8 cellular contexts compared by ENCODE assay signal in the genomic region with DNA sequence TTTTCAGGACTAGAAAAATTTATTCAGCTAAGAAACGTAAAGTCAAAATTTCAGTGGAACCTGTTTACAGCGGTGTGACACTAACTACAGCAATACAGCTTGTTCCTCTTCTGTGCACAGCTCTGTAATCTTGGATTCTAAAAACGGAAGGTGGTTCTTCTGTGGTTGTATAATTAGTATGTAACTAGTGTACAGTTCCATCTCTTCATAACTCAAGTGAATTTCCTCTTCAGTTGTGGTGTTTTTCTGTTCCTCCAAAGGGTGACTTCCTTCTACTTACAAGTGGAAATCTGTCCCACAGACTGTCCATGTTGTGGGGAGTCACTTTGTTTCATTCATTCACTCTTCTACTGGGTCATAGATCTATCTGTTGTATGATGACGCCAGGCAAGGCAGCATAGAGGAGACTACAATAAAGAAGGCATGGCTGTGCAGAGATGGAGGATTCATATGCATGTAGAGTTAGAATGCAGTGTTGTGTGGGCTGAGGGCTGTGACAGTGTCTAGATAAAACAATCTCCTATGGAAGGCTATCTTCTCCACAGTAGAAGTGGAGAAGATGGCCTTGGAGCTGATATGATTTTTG. TPM values are rescaled to one million over a fixed set of nuclear protein-coding genes. Genes with fewer than 3 reads are reported as not detected.
A peak's percentile ranks its signal among the peaks of the same experiment; 100 is the strongest.
DNase-seq lines count a peak whose midpoint lies in the region; ATAC-seq and TF ChIP-seq lines count a peak whose summit lies in the region.

No MANE protein-coding gene starts in this region.

- peaks cover 57% of the 10 kb centered on the region for H3K36me3 Mint-ChIP-seq in activated CD4-positive, alpha-beta memory T cell treated with anti-CD3 and anti-CD28 coated beads, Interleukin-2, amount 10 ng/mL, durations not matched to agents 7 days and 5 days (ENCODE audit: low read depth)
- no peaks in the 10 kb centered on the region for H3K36me3 Mint-ChIP-seq in chondrocyte (ENCODE audit: low read depth)

- ATAC-seq in GM21360 (IDR thresholded peaks at IDR 0.05; ENCODE audit: unreplicated experiment), result peak; percentile 59
- ATAC-seq in HG03378 (IDR thresholded peaks at IDR 0.05; ENCODE audit: unreplicated experiment), result peak; percentile 85

- H3K9me3 Mint-ChIP-seq in activated CD4-positive, alpha-beta memory T cell treated with anti-CD3 and anti-CD28 coated beads, Interleukin-2, amount 10 ng/mL, durations not matched to agents 7 days and 5 days, result no peaks in the 10 kb centered on the region
- no peaks in the 10 kb centered on the region for H3K9me3 Mint-ChIP-seq in chondrocyte (ENCODE audit: low read depth)

- POLR2A ChIA-PET in activated CD4-positive, alpha-beta memory T cell treated with anti-CD3 and anti-CD28 coated beads, Interleukin-2, amount 10 ng/mL, durations not matched to agents 7 days and 5 days (lab: Charles Lee), result interaction anchor here (0.7 to 1.8 kb wide), 3 partner anchors 9 to 125 kb away, joined by 3 to 7 read pairs (median 4); a partner anchor contains a TSS

- CTCF ChIA-PET in activated CD4-positive, alpha-beta memory T cell treated with anti-CD3 and anti-CD28 coated beads, Interleukin-2, amount 10 ng/mL, durations not matched to agents 7 days and 5 days (lab: Charles Lee), result interaction anchor here (1.3 kb wide), 2 partner anchors 10 to 14 kb away, joined by 3 to 6 read pairs; no protein-coding TSS in a partner anchor

- H3K4me1 Mint-ChIP-seq in activated CD4-positive, alpha-beta memory T cell treated with anti-CD3 and anti-CD28 coated beads, Interleukin-2, amount 10 ng/mL, durations not matched to agents 7 days and 5 days, result peaks cover 75% of the 10 kb centered on the region
- H3K4me1 Mint-ChIP-seq in chondrocyte (ENCODE audit: low read depth), result no peaks in the 10 kb centered on the region

- intact Hi-C loops in posterior vena cava (cut with DNase I), result no loop called here

- no peaks in the 10 kb centered on the region for H3K9me3 ChIP-seq in BE2C

- H3K4me1 ChIP-seq in BE2C, result no peaks in the 10 kb centered on the region

- H3K4me3 Mint-ChIP-seq in activated CD4-positive, alpha-beta memory T cell treated with anti-CD3 and anti-CD28 coated beads, Interleukin-2, amount 10 ng/mL, durations not matched to agents 7 days and 5 days, result no peak overlapping the region
- no peak overlapping the region for H3K4me3 Mint-ChIP-seq in chondrocyte (ENCODE audit: unreplicated experiment)

- TF ChIP-seq CTCF in BE2C (IDR thresholded peaks at IDR 0.05; ENCODE audit: low read depth, low read length) (no peak), chondrocyte (IDR thresholded peaks at IDR 0.05) (no peak)

- H3K4me3 ChIP-seq in GM08714 (ENCODE audit: low read length) (peak overlapping the region; percentile 56; the same call in 1 of the 2 replicates), BE2C (ENCODE audit: low read depth, low read length) (no peak overlapping the region)

- DNase-seq in activated CD4-positive, alpha-beta memory T cell treated with anti-CD3 and anti-CD28 coated beads, Interleukin-2, amount 10 ng/mL, durations not matched to agents 7 days and 5 days, result no peak
- no peak for DNase-seq in BE2C
- no peak for DNase-seq in posterior vena cava (ENCODE audit: low spot score)
- DNase-seq in C1 segment of cervical spinal cord (lab: John Stamatoyannopoulos, UW), result no peak
- no peak for DNase-seq in chondrocyte (ENCODE audit: low spot score)

- peak overlapping the region; percentile 36 for H3K27ac Mint-ChIP-seq in activated CD4-positive, alpha-beta memory T cell treated with anti-CD3 and anti-CD28 coated beads, Interleukin-2, amount 10 ng/mL, durations not matched to agents 7 days and 5 days
- no peak overlapping the region for H3K27ac Mint-ChIP-seq in chondrocyte (ENCODE audit: unreplicated experiment)

- no peaks in the 10 kb centered on the region for H3K36me3 ChIP-seq in BE2C

- H3K27me3 Mint-ChIP-seq in activated CD4-positive, alpha-beta memory T cell treated with anti-CD3 and anti-CD28 coated beads, Interleukin-2, amount 10 ng/mL, durations not matched to agents 7 days and 5 days, result no peaks in the 10 kb centered on the region
- H3K27me3 Mint-ChIP-seq in chondrocyte (ENCODE audit: low read depth), result peaks cover 23% of the 10 kb centered on the region

- H3K27me3 ChIP-seq in BE2C, result peaks cover 13% of the 10 kb centered on the region; the same call in 1 of the 2 replicates

RNA-seq across cellular contexts. Expression of a gene that starts 5.4 kb away (rescaled TPM):
- 10 to 100 TPM; 35.8 to 39.4 TPM for total RNA-seq in activated CD4-positive, alpha-beta memory T cell treated with anti-CD3 and anti-CD28 coated beads, Interleukin-2, amount 10 ng/mL, durations not matched to agents 7 days and 5 days
- 0.40 TPM for polyA plus RNA-seq in BE2C (2012; ENCODE audit: insufficient read depth, insufficient read length, low read depth)
- total RNA-seq in posterior vena cava, result 1 to 10 TPM; 1.7 to 2.8 TPM
- total RNA-seq in chondrocyte, result not detected in 3 replicates

Comparison
In these comparisons a context has a peak if more than half of its experiments do, and no peak if none do; other contexts are left out.
1. RNA of a gene that starts 5.4 kb away (total RNA-seq): 35.8 to 39.4 TPM in activated CD4-positive, alpha-beta memory T cell treated with anti-CD3 and anti-CD28 coated beads, Interleukin-2, amount 10 ng/mL, durations not matched to agents 7 days and 5 days; 1.7 to 2.8 TPM in posterior vena cava and not detected in chondrocyte; every median in the first group is over 4 times any median in the second.